ENCODE assay signal across 7 cellular contexts in genomic region chr2:10508038-10508437, GRCh38.
"Had no signal": no experiment of that assay in that cellular context is flagged by ENCODE, and none has a peak within 500 bp of the region (broad histone marks: within the 10 kb centered on the region; RNA-seq: fewer than 3 reads in every experiment).

No MANE protein-coding gene starts in this region.

- DNase-seq: IMR-90, Karpas-422, KBM-7, KG1 had no signal

- ATAC-seq: HepG2, K562 had no signal

- FAIRE-seq: HepG2, HTR-8/SVneo, K562 had no signal
